ENCODE assay signal across 23 cellular contexts in the genomic region with DNA sequence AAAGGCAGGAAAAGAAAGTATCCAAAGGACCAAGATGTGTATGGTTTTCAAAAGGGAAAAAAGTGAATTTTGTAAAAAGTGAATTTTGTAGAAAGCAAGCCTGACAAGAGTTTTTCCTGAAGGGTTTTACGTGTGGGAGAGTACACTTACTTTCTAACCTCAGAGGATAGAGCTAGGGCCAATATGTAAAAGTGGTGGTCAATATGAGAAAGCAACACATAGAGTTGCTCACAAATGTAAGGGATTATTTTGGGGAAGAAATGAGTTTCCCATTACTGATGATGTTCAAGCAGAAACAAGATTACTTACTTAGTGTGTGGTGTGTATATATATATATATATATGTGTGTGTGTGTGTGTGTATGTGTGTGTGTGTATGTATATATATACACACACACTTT.
DNase-seq lines count a peak whose midpoint lies in the region; ATAC-seq and TF ChIP-seq lines count a peak whose summit lies in the region.
"Had no signal": no experiment of that assay in that cellular context is flagged by ENCODE, and none has a peak within 500 bp of the region (broad histone marks: within the 10 kb centered on the region; RNA-seq: fewer than 3 reads in every experiment).

No MANE protein-coding gene starts in this region.

- no peaks in the 10 kb centered on the region for H3K27me3 ChIP-seq in Caco-2 (replicated peaks; ENCODE audit: control insufficient read depth, insufficient read depth, low read length)
- H3K27me3 ChIP-seq in osteoblast (ENCODE audit: insufficient read depth, low read length), result no peaks in the 10 kb centered on the region
- no peaks in the 10 kb centered on the region for H3K27me3 ChIP-seq in H7 (ENCODE audit: control insufficient read depth, insufficient read depth, low read length)
- H3K27me3 ChIP-seq: MG63, Peyer's patch, SJCRH30 had no signal

- H3K36me3 ChIP-seq in Caco-2 (ENCODE audit: control insufficient read depth, insufficient read depth, low read length) (no peaks in the 10 kb centered on the region), HEK293 (ENCODE audit: control insufficient read depth in 2 of 2, insufficient read depth in 1 of 2, low read length in 2 of 2) (peaks cover 0 to 4% of the 10 kb centered on the region in 2 experiments; a peak in 1 of 3 replicates), osteoblast (ENCODE audit: insufficient read depth, low read length) (no peaks in the 10 kb centered on the region), H7 (replicated peaks; ENCODE audit: control insufficient read depth, insufficient read depth, low read length) (no peaks in the 10 kb centered on the region)
- H3K36me3 ChIP-seq: SJCRH30 had no signal

- no peaks in the 10 kb centered on the region for H3K79me2 ChIP-seq in osteoblast (ENCODE audit: insufficient read depth, low read length)

- no peak for DNase-seq in Caco-2
- DNase-seq in osteoblast (ENCODE audit: insufficient read length, low spot score, missing footprints), result no peak
- no peak for DNase-seq in NCI-H82 treated with DMSO at 0.1 percent for 48 hours (lab: John Stamatoyannopoulos, UW; ENCODE audit: unreplicated experiment)
- no peak for DNase-seq in NCI-H1092 treated with DMSO at 0.1 percent for 48 hours (lab: John Stamatoyannopoulos, UW)
- DNase-seq in H7, result no peak
- DNase-seq: CD4-positive, CD25-positive, alpha-beta regulatory T cell; COR-L47; DMS 273 treated with DMSO at 0.1 percent for 48 hours; DMS79 treated with DMSO at 0.1 percent for 48 hours; MG63; NCI-H1048; NCI-H1436; NCI-H187 treated with DMSO at 0.1 percent for 48 hours; NCI-H2107; NCI-H510A; Peyer's patch; SJCRH30; T-cell had no signal

- no TSS peak for BruUV-seq in Caco-2 (replicated peaks; lab: Mats Ljungman, UMichigan)

- no peak for TF ChIP-seq CTCF in Caco-2 (IDR thresholded peaks at IDR 0.05; ENCODE audit: insufficient read depth in 1 of 2, low read depth in 1 of 2, low read length in 1 of 2, severe bottlenecking in 1 of 2, unreplicated experiment in 1 of 2)
- no peak for TF ChIP-seq CTCF in HEK293 (tag by site-specific recombination; IDR thresholded peaks at IDR 0.05)
- no peak for TF ChIP-seq CTCF in osteoblast (IDR thresholded peaks at IDR 0.05; ENCODE audit: extremely low read depth, low read depth, low read length)

- H3K27ac ChIP-seq in HEK293 (ENCODE audit: extremely low read depth, low read depth, low read length), result no peak overlapping the region
- peak overlapping the region; percentile 71 for H3K27ac ChIP-seq in osteoblast (ENCODE audit: low read depth, low read length)
- H3K27ac ChIP-seq: A549, Peyer's patch, SJCRH30 had no signal

- intact Hi-C loops in Caco-2 (cut with micrococcal nuclease; ENCODE audit: unreplicated experiment), result loop anchor here (10.0 kb wide), 1 partner anchor 72 kb away; no protein-coding TSS in a partner anchor

- no peaks in the 10 kb centered on the region for H3K27me3 Mint-ChIP-seq in Caco-2 (ENCODE audit: insufficient read depth, unreplicated experiment)
- H3K27me3 Mint-ChIP-seq: T-cell had no signal

- H4K20me1 ChIP-seq in osteoblast (ENCODE audit: insufficient read depth, low read length), result no peaks in the 10 kb centered on the region

- H3K9me3 Mint-ChIP-seq in Caco-2 (ENCODE audit: unreplicated experiment), result no peaks in the 10 kb centered on the region
- H3K9me3 Mint-ChIP-seq: T-cell had no signal

- peak; percentile 52 for ATAC-seq in HG03442 (IDR thresholded peaks at IDR 0.05; ENCODE audit: unreplicated experiment)
- no peak for ATAC-seq in GM19397 (IDR thresholded peaks at IDR 0.05; ENCODE audit: unreplicated experiment)
- ATAC-seq: A549, K562, T-cell had no signal

- H3K4me2 ChIP-seq in osteoblast (ENCODE audit: insufficient read depth, low read length), result no peak overlapping the region
- H3K4me2 ChIP-seq: A549 had no signal

- H3K4me1 ChIP-seq in Caco-2 (peaks cover 31% of the 10 kb centered on the region), HEK293 (ENCODE audit: control insufficient read depth, insufficient read depth, low read length) (no peaks in the 10 kb centered on the region), osteoblast (ENCODE audit: insufficient read depth, low read length) (peaks cover 24% of the 10 kb centered on the region)
- H3K4me1 ChIP-seq: Peyer's patch, SJCRH30 had no signal

- H3K36me3 Mint-ChIP-seq in Caco-2 (ENCODE audit: insufficient read depth, unreplicated experiment), result peaks cover 66% of the 10 kb centered on the region
- H3K36me3 Mint-ChIP-seq: CD4-positive, CD25-positive, alpha-beta regulatory T cell had no signal

- peaks cover 37% of the 10 kb centered on the region for H3K4me1 Mint-ChIP-seq in Caco-2 (ENCODE audit: low read depth, unreplicated experiment)
- H3K4me1 Mint-ChIP-seq: CD4-positive, CD25-positive, alpha-beta regulatory T cell; T-cell had no signal

- no peak overlapping the region for H3K4me3 Mint-ChIP-seq in Caco-2 (ENCODE audit: unreplicated experiment)
- H3K4me3 Mint-ChIP-seq: CD4-positive, CD25-positive, alpha-beta regulatory T cell; T-cell had no signal

- CTCF ChIA-PET in Caco-2 (lab: Charles Lee), result no interaction called here
- CTCF ChIA-PET in HEK293 (lab: Yijun Ruan, JAX), result interaction anchor here (0.7 kb wide), 1 partner anchor 640 kb away, joined by 3 read pairs; no protein-coding TSS in a partner anchor

- POLR2A ChIA-PET in Caco-2 (lab: Charles Lee), result no interaction called here
- POLR2A ChIA-PET in HEK293 (lab: Yijun Ruan, JAX), result no interaction called here

- H3K4me3 ChIP-seq in Caco-2 (ENCODE audit: low read depth, low read length) (no peak overlapping the region), HEK293 (ENCODE audit: low read depth, low read length) (no peak overlapping the region), osteoblast (ENCODE audit: insufficient read depth, low read length) (no peak overlapping the region), H7 (ENCODE audit: insufficient read depth, low read depth, low read length) (no peak overlapping the region)
- H3K4me3 ChIP-seq: A549, K562, MG63, Peyer's patch, SJCRH30 had no signal

- H3K27ac Mint-ChIP-seq in Caco-2 (ENCODE audit: unreplicated experiment), result peak overlapping the region; percentile 45
- H3K27ac Mint-ChIP-seq: T-cell had no signal

- no peaks in the 10 kb centered on the region for H3K9me3 ChIP-seq in Caco-2
- H3K9me3 ChIP-seq in HEK293 (ENCODE audit: control insufficient read depth, insufficient read depth, low read depth, low read length), result no peaks in the 10 kb centered on the region
- no peaks in the 10 kb centered on the region for H3K9me3 ChIP-seq in osteoblast (ENCODE audit: low read depth, low read length)
- H3K9me3 ChIP-seq: A549, MG63, Peyer's patch, SJCRH30 had no signal

- no peak overlapping the region for H2AFZ ChIP-seq in osteoblast (ENCODE audit: low read length)

TF ChIP-seq in HEK293, 187 proteins besides CTCF, POLR2A, EP300 and RAD21:
- TF ChIP-seq, protein P1, sequence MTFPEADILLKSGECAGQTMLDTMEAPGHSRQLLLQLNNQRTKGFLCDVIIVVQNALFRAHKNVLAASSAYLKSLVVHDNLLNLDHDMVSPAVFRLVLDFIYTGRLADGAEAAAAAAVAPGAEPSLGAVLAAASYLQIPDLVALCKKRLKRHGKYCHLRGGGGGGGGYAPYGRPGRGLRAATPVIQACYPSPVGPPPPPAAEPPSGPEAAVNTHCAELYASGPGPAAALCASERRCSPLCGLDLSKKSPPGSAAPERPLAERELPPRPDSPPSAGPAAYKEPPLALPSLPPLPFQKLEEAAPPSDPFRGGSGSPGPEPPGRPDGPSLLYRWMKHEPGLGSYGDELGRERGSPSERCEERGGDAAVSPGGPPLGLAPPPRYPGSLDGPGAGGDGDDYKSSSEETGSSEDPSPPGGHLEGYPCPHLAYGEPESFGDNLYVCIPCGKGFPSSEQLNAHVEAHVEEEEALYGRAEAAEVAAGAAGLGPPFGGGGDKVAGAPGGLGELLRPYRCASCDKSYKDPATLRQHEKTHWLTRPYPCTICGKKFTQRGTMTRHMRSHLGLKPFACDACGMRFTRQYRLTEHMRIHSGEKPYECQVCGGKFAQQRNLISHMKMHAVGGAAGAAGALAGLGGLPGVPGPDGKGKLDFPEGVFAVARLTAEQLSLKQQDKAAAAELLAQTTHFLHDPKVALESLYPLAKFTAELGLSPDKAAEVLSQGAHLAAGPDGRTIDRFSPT (tag by site-specific recombination; IDR thresholded peaks at IDR 0.05), result no peak
- peak; percentile 85 for TF ChIP-seq PRDM1 (tag by site-specific recombination; IDR thresholded peaks at IDR 0.05)
